22 cellular contexts compared by ENCODE assay signal in genomic region chr2:123915380-123915779, GRCh38.
"Had no signal": no experiment of that assay in that cellular context is flagged by ENCODE, and none has a peak within 500 bp of the region (broad histone marks: within the 10 kb centered on the region; RNA-seq: fewer than 3 reads in every experiment).

No MANE protein-coding gene starts in this region.

- H3K27ac ChIP-seq: brain microvascular endothelial cell, cardiac muscle cell had no signal

- DNase-seq: activated CD4-positive, alpha-beta memory T cell treated with anti-CD3 and anti-CD28 coated beads for 36 hours; activated CD4-positive, alpha-beta T cell treated with anti-CD3 and anti-CD28 coated beads, Interleukin-2, amount 10 ng/mL, durations not matched to agents 7 days and 5 days; activated CD4-positive, CD25-positive, alpha-beta regulatory T cell; activated CD8-positive, alpha-beta memory T cell treated with anti-CD3 and anti-CD28 coated beads for 24 hours; activated gamma-delta T cell; activated naive CD4-positive, alpha-beta T cell treated with anti-CD3 and anti-CD28 coated beads, Interleukin-2, amount 10 ng/mL, durations not matched to agents 7 days and 5 days; activated naive CD8-positive, alpha-beta T cell treated with anti-CD3 and anti-CD28 coated beads for 36 hours; activated T-cell treated with anti-CD3 and anti-CD28 coated beads, Interleukin-2, amount 50 U/mL, for 4 hours; brain microvascular endothelial cell; NCI-H1092; NCI-H1417; NCI-H1930; NCI-H2107; NCI-H2171 treated with DMSO at 0.1 percent for 48 hours; NCI-H345; NCI-H510A; NCI-H69; PC-3; SIG-M5; T-helper 17 cell; T1000 had no signal

- H3K36me3 ChIP-seq: brain microvascular endothelial cell, cardiac muscle cell had no signal

- H3K27me3 ChIP-seq: brain microvascular endothelial cell, cardiac muscle cell had no signal

- H3K4me3 ChIP-seq: cardiac muscle cell had no signal
